ENCODE assay signal across 14 cellular contexts in the genomic region with DNA sequence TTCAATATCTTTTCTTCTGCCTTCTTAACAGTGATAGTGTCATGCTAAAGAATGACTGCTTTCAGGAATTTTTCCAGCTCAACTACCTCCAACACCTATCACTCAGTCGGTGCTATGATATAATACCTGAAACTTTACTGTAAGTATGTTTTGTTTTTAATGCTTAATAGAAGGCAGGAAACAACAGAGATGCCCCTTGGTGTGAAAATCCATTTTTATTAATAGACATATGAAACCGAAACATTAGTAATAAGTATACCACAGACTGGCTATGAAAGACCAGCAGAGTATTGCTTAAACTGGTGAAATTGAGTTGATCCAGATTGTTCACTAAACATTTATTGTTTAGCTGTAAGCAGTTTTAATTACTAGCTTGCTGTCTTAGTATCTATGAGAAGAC. TPM values are rescaled to one million over a fixed set of nuclear protein-coding genes. Genes with fewer than 3 reads are reported as not detected.
A peak's percentile ranks its signal among the peaks of the same experiment; 100 is the strongest.
DNase-seq lines count a peak whose midpoint lies in the region; ATAC-seq and TF ChIP-seq lines count a peak whose summit lies in the region.
"Had no signal": no experiment of that assay in that cellular context is flagged by ENCODE, and none has a peak within 500 bp of the region (broad histone marks: within the 10 kb centered on the region; RNA-seq: fewer than 3 reads in every experiment).

No MANE protein-coding gene starts in this region.

- DNase-seq in activated naive CD8-positive, alpha-beta T cell treated with anti-CD3 and anti-CD28 coated beads for 36 hours, result no peak
- DNase-seq in activated naive CD8-positive, alpha-beta T cell treated with anti-CD3 and anti-CD28 coated beads, Interleukin-2, amount 50 U/mL, for 24 hours, result no peak
- DNase-seq in nephron progenitor cell, result no peak
- no peak for DNase-seq in SW480 (ENCODE audit: low spot score)
- DNase-seq in Karpas-422, result no peak
- DNase-seq in stimulated activated CD4-positive, alpha-beta T cell treated with anti-CD3 and anti-CD28 coated beads, Interleukin-2, amount 100 ng/mL, for 48 hours, result no peak
- DNase-seq: NCI-H187 treated with DMSO at 0.1 percent for 48 hours; stimulated activated naive B cell treated with anti-CD40 and anti-IgM and Interleukin-4, amounts not matched to agents 10 μg/mL and 1 μg/mL and 100 μg/mL, for 72 hours had no signal

- no peaks in the 10 kb centered on the region for H3K9me3 ChIP-seq in Karpas-422 (ENCODE audit: low read length)

- H2AFZ ChIP-seq in Karpas-422 (ENCODE audit: low read length), result no peak overlapping the region
- H2AFZ ChIP-seq: hepatocyte had no signal

- H3K79me2 ChIP-seq in Karpas-422 (ENCODE audit: low read length), result peaks cover 50% of the 10 kb centered on the region
- H3K79me2 ChIP-seq: hepatocyte had no signal

- H3K4me2 ChIP-seq in Karpas-422 (ENCODE audit: low read depth, low read length, poor library complexity, severe bottlenecking), result no peak overlapping the region
- H3K4me2 ChIP-seq: hepatocyte, smooth muscle cell had no signal

- H3K27me3 Mint-ChIP-seq in activated naive CD8-positive, alpha-beta T cell treated with anti-CD3 and anti-CD28 coated beads for 36 hours, result no peaks in the 10 kb centered on the region
- no peaks in the 10 kb centered on the region for H3K27me3 Mint-ChIP-seq in activated naive CD8-positive, alpha-beta T cell treated with anti-CD3 and anti-CD28 coated beads, Interleukin-2, amount 50 U/mL, for 24 hours
- no peaks in the 10 kb centered on the region for H3K27me3 Mint-ChIP-seq in nephron progenitor cell (ENCODE audit: low read depth, poor library complexity)
- H3K27me3 Mint-ChIP-seq: activated naive CD4-positive, alpha-beta T cell treated with anti-CD3 and anti-CD28 coated beads, Interleukin-2, amount 50 U/mL, for 24 hours; stimulated activated naive B cell treated with anti-CD40 and anti-IgM and Interleukin-4, amounts not matched to agents 10 μg/mL and 1 μg/mL and 100 μg/mL, for 72 hours had no signal

- peaks cover 15% of the 10 kb centered on the region for H3K4me1 ChIP-seq in Karpas-422 (ENCODE audit: low read length)

- no peak for ATAC-seq in activated naive CD8-positive, alpha-beta T cell treated with anti-CD3 and anti-CD28 coated beads, Interleukin-2, amount 50 U/mL, for 24 hours
- peak; percentile 97 for ATAC-seq in GM21529 (IDR thresholded peaks at IDR 0.05; ENCODE audit: unreplicated experiment)
- ATAC-seq in HG03108 (IDR thresholded peaks at IDR 0.05; ENCODE audit: unreplicated experiment), result peak; percentile 93
- ATAC-seq: stimulated activated naive B cell treated with anti-CD40 and anti-IgM and Interleukin-4, amounts not matched to agents 10 μg/mL and 1 μg/mL and 100 μg/mL, for 72 hours; WTC11 had no signal

- no peaks in the 10 kb centered on the region for H3K27me3 ChIP-seq in Karpas-422 (ENCODE audit: low read length)
- H3K27me3 ChIP-seq: hepatocyte had no signal

- H3K36me3 ChIP-seq in Karpas-422 (ENCODE audit: insufficient read depth, low read length), result peaks cover 91% of the 10 kb centered on the region

- peak overlapping the region; percentile 12 for H3K27ac Mint-ChIP-seq in activated naive CD8-positive, alpha-beta T cell treated with anti-CD3 and anti-CD28 coated beads for 36 hours
- no peak overlapping the region for H3K27ac Mint-ChIP-seq in activated naive CD8-positive, alpha-beta T cell treated with anti-CD3 and anti-CD28 coated beads, Interleukin-2, amount 50 U/mL, for 24 hours
- peak overlapping the region; percentile 24 for H3K27ac Mint-ChIP-seq in nephron progenitor cell
- H3K27ac Mint-ChIP-seq: activated naive CD4-positive, alpha-beta T cell treated with anti-CD3 and anti-CD28 coated beads, Interleukin-2, amount 50 U/mL, for 24 hours; stimulated activated naive B cell treated with anti-CD40 and anti-IgM and Interleukin-4, amounts not matched to agents 10 μg/mL and 1 μg/mL and 100 μg/mL, for 72 hours; WTC11 had no signal

- H4K20me1 ChIP-seq in Karpas-422 (ENCODE audit: insufficient read depth, low read depth, low read length), result no peaks in the 10 kb centered on the region

- H3K4me1 Mint-ChIP-seq in activated naive CD8-positive, alpha-beta T cell treated with anti-CD3 and anti-CD28 coated beads for 36 hours, result peaks cover 7% of the 10 kb centered on the region
- peaks cover 6% of the 10 kb centered on the region for H3K4me1 Mint-ChIP-seq in activated naive CD8-positive, alpha-beta T cell treated with anti-CD3 and anti-CD28 coated beads, Interleukin-2, amount 50 U/mL, for 24 hours
- H3K4me1 Mint-ChIP-seq in nephron progenitor cell, result no peaks in the 10 kb centered on the region
- H3K4me1 Mint-ChIP-seq: activated naive CD4-positive, alpha-beta T cell treated with anti-CD3 and anti-CD28 coated beads, Interleukin-2, amount 50 U/mL, for 24 hours; WTC11 had no signal

- H3K4me3 Mint-ChIP-seq in activated naive CD8-positive, alpha-beta T cell treated with anti-CD3 and anti-CD28 coated beads for 36 hours, result no peak overlapping the region
- H3K4me3 Mint-ChIP-seq in activated naive CD8-positive, alpha-beta T cell treated with anti-CD3 and anti-CD28 coated beads, Interleukin-2, amount 50 U/mL, for 24 hours, result no peak overlapping the region
- no peak overlapping the region for H3K4me3 Mint-ChIP-seq in nephron progenitor cell
- H3K4me3 Mint-ChIP-seq: activated naive CD4-positive, alpha-beta T cell treated with anti-CD3 and anti-CD28 coated beads, Interleukin-2, amount 50 U/mL, for 24 hours; stimulated activated naive B cell treated with anti-CD40 and anti-IgM and Interleukin-4, amounts not matched to agents 10 μg/mL and 1 μg/mL and 100 μg/mL, for 72 hours; WTC11 had no signal

- TF ChIP-seq CTCF in nephron progenitor cell (IDR thresholded peaks at IDR 0.05), result no peak

- no peaks in the 10 kb centered on the region for H3K9me2 ChIP-seq in Karpas-422 (replicated peaks; ENCODE audit: insufficient read depth, low read length)

- H3K36me3 Mint-ChIP-seq in activated naive CD8-positive, alpha-beta T cell treated with anti-CD3 and anti-CD28 coated beads for 36 hours, result peaks cover 22% of the 10 kb centered on the region
- peaks cover 61% of the 10 kb centered on the region for H3K36me3 Mint-ChIP-seq in activated naive CD8-positive, alpha-beta T cell treated with anti-CD3 and anti-CD28 coated beads, Interleukin-2, amount 50 U/mL, for 24 hours (ENCODE audit: low read depth)
- peaks cover 72% of the 10 kb centered on the region for H3K36me3 Mint-ChIP-seq in nephron progenitor cell (ENCODE audit: low read depth)

- H3K9me3 Mint-ChIP-seq in activated naive CD8-positive, alpha-beta T cell treated with anti-CD3 and anti-CD28 coated beads for 36 hours, result no peaks in the 10 kb centered on the region
- H3K9me3 Mint-ChIP-seq in activated naive CD8-positive, alpha-beta T cell treated with anti-CD3 and anti-CD28 coated beads, Interleukin-2, amount 50 U/mL, for 24 hours, result no peaks in the 10 kb centered on the region
- H3K9me3 Mint-ChIP-seq in nephron progenitor cell, result no peaks in the 10 kb centered on the region
- H3K9me3 Mint-ChIP-seq: activated naive CD4-positive, alpha-beta T cell treated with anti-CD3 and anti-CD28 coated beads, Interleukin-2, amount 50 U/mL, for 24 hours; stimulated activated naive B cell treated with anti-CD40 and anti-IgM and Interleukin-4, amounts not matched to agents 10 μg/mL and 1 μg/mL and 100 μg/mL, for 72 hours; WTC11 had no signal

- H3K27ac ChIP-seq in Karpas-422 (ENCODE audit: low read length), result no peak overlapping the region
- H3K27ac ChIP-seq: hepatocyte had no signal

- no peak overlapping the region for H3K9ac ChIP-seq in Karpas-422 (ENCODE audit: low read length)

- H3K4me3 ChIP-seq in Karpas-422 (ENCODE audit: low read length), result no peak overlapping the region
- H3K4me3 ChIP-seq: hepatocyte, smooth muscle cell had no signal

RNA-seq across cellular contexts. Expression of a gene that starts 25.2 kb away (rescaled TPM):
- total RNA-seq in activated naive CD8-positive, alpha-beta T cell treated with anti-CD3 and anti-CD28 coated beads for 36 hours, result 10 to 100 TPM; 61.6 to 63.4 TPM
- total RNA-seq in Karpas-422 (2014; rRNA removed; shearing (Covaris generic); ENCODE audit: low replicate concordance), result 32.9 and 36.0 TPM in 2 replicates

RNA-seq across cellular contexts. Expression of a gene that starts 25.5 kb away (rescaled TPM):
- total RNA-seq in activated naive CD8-positive, alpha-beta T cell treated with anti-CD3 and anti-CD28 coated beads for 36 hours, result 10 to 100 TPM in 1 of 2 experiments, 1 to 10 TPM in 1; 9.3 to 11.5 TPM
- total RNA-seq in Karpas-422 (2014; rRNA removed; shearing (Covaris generic); ENCODE audit: low replicate concordance), result 27.8 and 41.2 TPM in 2 replicates
